Comparison of ENCODE assay signal across 10 cellular contexts in genomic region chr2:25324905-25325592, GRCh38. TPM values are rescaled to one million over a fixed set of nuclear protein-coding genes. Genes with fewer than 3 reads are reported as not detected.
DNase-seq lines count a peak whose midpoint lies in the region; ATAC-seq and TF ChIP-seq lines count a peak whose summit lies in the region.
"Had no signal": no experiment of that assay in that cellular context is flagged by ENCODE, and none has a peak within 500 bp of the region (broad histone marks: within the 10 kb centered on the region; RNA-seq: fewer than 3 reads in every experiment).

No MANE protein-coding gene starts in this region.

- intact Hi-C loops in Right ventricle myocardium superior (cut with DNase I) = no loop called here

- H3K4me1 ChIP-seq in BE2C = 0 out of 2 replicates have a peak, but pooled peaks cover 2% of the 10 kb centered on the region

- peak; percentile 38 for ATAC-seq in Right ventricle myocardium superior (ENCODE audit: poor library complexity)

- H3K9me3 ChIP-seq in BE2C = no peaks in the 10 kb centered on the region; the same call in 1 of the 2 replicates

- H3K27me3 ChIP-seq in BE2C = no peaks in the 10 kb centered on the region

- peaks cover 10% of the 10 kb centered on the region for H3K36me3 ChIP-seq in BE2C

- DNase-seq in EL (peak; percentile 39), Right ventricle myocardium superior (peak; percentile 55), NCI-H1417 (lab: John Stamatoyannopoulos, UW) (no peak), BE2C (no peak), inferior parietal cortex (ENCODE audit: extremely low spot score) (no peak), HK-2 (ENCODE audit: unreplicated experiment) (no peak)
- peak; percentile 72 for DNase-seq in activated CD8-positive, alpha-beta memory T cell treated with anti-CD3 and anti-CD28 coated beads, Interleukin-2, amount 50 U/mL, for 4 hours
- peak; percentile 62 for DNase-seq in stimulated activated CD4-positive, alpha-beta T cell treated with anti-CD3 and anti-CD28 coated beads, Interleukin-2, amount 100 ng/mL, for 4 hours (ENCODE audit: low read depth)
- DNase-seq: NCI-H1694 treated with DMSO at 0.1 percent for 48 hours, RPMI8226 had no signal

- no peak for TF ChIP-seq CTCF in BE2C (IDR thresholded peaks at IDR 0.05; ENCODE audit: low read depth, low read length)

- H3K4me3 ChIP-seq in BE2C (ENCODE audit: low read depth, low read length) = no peak overlapping the region

RNA-seq across cellular contexts. Expression of gene DNMT3A, which starts 16.7 kb away (rescaled TPM):
- 20.2 TPM for total RNA-seq in Right ventricle myocardium superior
- 107 TPM for polyA plus RNA-seq in BE2C (2012; ENCODE audit: insufficient read depth, insufficient read length, low read depth)

Comparison
In these comparisons a context has a peak if more than half of its experiments do, and no peak if none do; other contexts are left out.
1. DNase-seq: peak in EL (single experiment), activated CD8-positive, alpha-beta memory T cell treated with anti-CD3 and anti-CD28 coated beads, Interleukin-2, amount 50 U/mL, for 4 hours (single experiment), Right ventricle myocardium superior (single experiment) and stimulated activated CD4-positive, alpha-beta T cell treated with anti-CD3 and anti-CD28 coated beads, Interleukin-2, amount 100 ng/mL, for 4 hours (single experiment); none in NCI-H1417 (0 of 3), BE2C (single experiment), inferior parietal cortex (single experiment) and HK-2 (single experiment).